8 cellular contexts compared by ENCODE assay signal in genomic region chr18:62187543-62188378, GRCh38. TPM values are rescaled to one million over a fixed set of nuclear protein-coding genes. Genes with fewer than 3 reads are reported as not detected.
DNase-seq lines count a peak whose midpoint lies in the region; ATAC-seq and TF ChIP-seq lines count a peak whose summit lies in the region.

No MANE protein-coding gene starts in this region.

- DNase-seq in Kasumi-1 (lab: John Stamatoyannopoulos, UW), result peak; percentile 67 to 81
- DNase-seq in T-helper 9 cell, result peak; percentile 0
- peak; percentile 87 for DNase-seq in chondrocyte (ENCODE audit: low spot score)
- DNase-seq in left kidney (ENCODE audit: low read depth, low spot score), result peak; percentile 64
- peak; percentile 20 for DNase-seq in stimulated activated CD4-positive, alpha-beta T cell treated with anti-CD3 and anti-CD28 coated beads, Interleukin-4, amount 100 ng/mL, for 24 hours

- peak overlapping the region; percentile 99 for H3K4me3 Mint-ChIP-seq in chondrocyte (ENCODE audit: unreplicated experiment)

- peaks cover 18% of the 10 kb centered on the region for H3K9me3 ChIP-seq in BLaER1

- H3K27me3 Mint-ChIP-seq in chondrocyte (ENCODE audit: low read depth), result no peaks in the 10 kb centered on the region

- H3K4me3 ChIP-seq in BLaER1, result peak overlapping the region; percentile 88

- TF ChIP-seq CTCF in chondrocyte (IDR thresholded peaks at IDR 0.05), result peak; percentile 59

- peaks cover 25% of the 10 kb centered on the region for H3K36me3 ChIP-seq in BLaER1

- H3K4me1 Mint-ChIP-seq in chondrocyte (ENCODE audit: low read depth), result peaks cover 43% of the 10 kb centered on the region

- peaks cover 45% of the 10 kb centered on the region for H3K4me1 ChIP-seq in BLaER1

- peaks cover 45% of the 10 kb centered on the region for H4K20me1 ChIP-seq in BLaER1

- no peaks in the 10 kb centered on the region for H3K27me3 ChIP-seq in BLaER1

- H3K9me3 Mint-ChIP-seq in chondrocyte (ENCODE audit: low read depth), result peaks cover 9% of the 10 kb centered on the region

- ATAC-seq in GM19023 (IDR thresholded peaks at IDR 0.05; ENCODE audit: unreplicated experiment) (peak; percentile 1), HG02970 (IDR thresholded peaks at IDR 0.05; ENCODE audit: low FRiP score, unreplicated experiment) (no peak)

- H3K9ac ChIP-seq in BLaER1, result peak overlapping the region; percentile 91

- H3K4me2 ChIP-seq in BLaER1, result peak overlapping the region; percentile 90

- peak overlapping the region; percentile 86 for H3K27ac ChIP-seq in BLaER1

- H3K27ac Mint-ChIP-seq in chondrocyte (ENCODE audit: unreplicated experiment), result peak overlapping the region; percentile 98

- H3K36me3 Mint-ChIP-seq in chondrocyte (ENCODE audit: low read depth), result no peaks in the 10 kb centered on the region

RNA-seq across cellular contexts. Expression of gene RELCH, which starts 0.7 kb away (rescaled TPM):
- total RNA-seq in chondrocyte, result 15.2 to 22.6 TPM (median 16.2 TPM) in 3 replicates

RNA-seq across cellular contexts. Expression of gene PIGN, which starts 0.9 kb away (rescaled TPM):
- 27.3 to 37.2 TPM (median 28.0 TPM) in 3 replicates for total RNA-seq in chondrocyte

Comparison
In these comparisons a context has a peak if more than half of its experiments do, and no peak if none do; other contexts are left out.
1. DNase-seq: peak in every context shown above with its lines; median percentile 87 in chondrocyte; 74 in Kasumi-1; 64 in left kidney; 20 in stimulated activated CD4-positive, alpha-beta T cell treated with anti-CD3 and anti-CD28 coated beads, Interleukin-4, amount 100 ng/mL, for 24 hours; 0 in T-helper 9 cell.